ENCODE assay signal across 15 cellular contexts in the genomic region with DNA sequence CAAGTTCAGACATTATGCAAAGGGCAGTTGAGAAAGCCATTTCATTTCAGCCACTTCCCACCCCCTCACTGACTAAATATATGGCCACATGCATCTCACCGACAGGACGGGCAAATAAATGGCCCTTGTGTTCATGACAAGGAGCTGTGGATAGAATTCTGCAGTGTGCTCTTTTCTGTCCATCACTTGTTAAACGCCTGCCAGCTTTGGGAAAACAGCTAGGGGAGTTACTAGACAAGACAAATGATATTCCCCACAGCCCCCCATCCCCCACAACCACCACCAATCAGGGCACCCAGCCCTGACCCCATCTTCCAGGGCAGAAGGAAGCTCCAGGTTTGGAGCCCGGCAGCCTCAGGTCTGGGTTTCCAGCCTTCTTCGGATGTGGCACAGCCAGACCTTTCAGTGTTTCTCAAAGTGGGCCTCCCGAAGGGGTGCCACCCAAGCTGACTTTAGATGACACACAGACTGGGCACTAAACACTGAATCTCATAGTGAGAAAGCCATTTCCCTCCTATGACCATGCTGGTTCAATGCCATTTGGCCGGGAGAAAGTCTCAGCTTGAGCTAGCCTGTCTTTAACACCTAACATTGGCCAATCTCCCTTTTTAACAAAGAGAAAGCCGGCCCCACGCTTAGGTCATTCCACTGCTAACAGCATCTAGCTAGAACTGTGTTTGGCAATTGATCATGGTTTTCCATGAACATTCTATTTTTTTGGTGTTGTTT. TPM values are rescaled to one million over a fixed set of nuclear protein-coding genes. Genes with fewer than 3 reads are reported as not detected.
DNase-seq lines count a peak whose midpoint lies in the region; ATAC-seq, FAIRE-seq and TF ChIP-seq lines count a peak whose summit lies in the region.
"Had no signal": no experiment of that assay in that cellular context is flagged by ENCODE, and none has a peak within 500 bp of the region (broad histone marks: within the 10 kb centered on the region; RNA-seq: fewer than 3 reads in every experiment).

No MANE protein-coding gene starts in this region.

- 42 to 50% methylated on average over 3 to 8 of the region's 9 CpGs for WGBS in gastroesophageal sphincter (ENCODE audit: low coverage in 1 of 2), 2 donors
- WGBS in neuronal stem cell (ENCODE audit: extremely low coverage in 2 of 2, insufficient read length in 2 of 2, insufficient replicate concordance in 1 of 2), 2 donors = no CpG with 5 or more reads among the region's 9 CpGs

- no peak overlapping the region for H2AK5ac ChIP-seq in neuronal stem cell (ENCODE audit: low read depth, low read length)

- H3K27me3 ChIP-seq in AG04450 (ENCODE audit: control insufficient read depth, insufficient read depth, low read length) (no peaks in the 10 kb centered on the region), gastroesophageal sphincter (peaks cover 24% of the 10 kb centered on the region), neuronal stem cell (ENCODE audit: control insufficient read depth in 3 of 3, insufficient read depth in 3 of 3, low read depth in 1 of 3, low read length in 3 of 3) (peaks cover 0 to 36% (median 0%) of the 10 kb centered on the region in 3 experiments)
- H3K27me3 ChIP-seq: cardiac muscle cell had no signal

- FAIRE-seq in urothelium cell line (lab: Jason Lieb, UNC) = no peak

- peak overlapping the region; percentile 59 for H2AFZ ChIP-seq in neuronal stem cell (ENCODE audit: low read length)

- H3K27ac ChIP-seq in AG04450 (ENCODE audit: low read depth, low read length) (peak overlapping the region; percentile 54), gastroesophageal sphincter (peak overlapping the region in 3 of 4 donors; percentile 32 to 68 (median 63)), neuronal stem cell (replicated peaks; ENCODE audit: low read length) (no peak overlapping the region)
- H3K27ac ChIP-seq: cardiac muscle cell had no signal

- no peak for TF ChIP-seq POLR2A in gastroesophageal sphincter (IDR thresholded peaks at IDR 0.05)

- peak overlapping the region; percentile 30 for H3K18ac ChIP-seq in neuronal stem cell (ENCODE audit: low read length)

- H4K8ac ChIP-seq in neuronal stem cell (ENCODE audit: low read depth, low read length) = no peak overlapping the region

- no peak overlapping the region for H3K23ac ChIP-seq in neuronal stem cell (ENCODE audit: low read depth, low read length, poor library complexity)

- H2BK12ac ChIP-seq in neuronal stem cell (ENCODE audit: low read length) = no peak overlapping the region

- in situ Hi-C loops in SK-MEL-5 (cut with HindIII; ENCODE audit: low pct_unique_long_range_greater_than_20kb, low sequenced_read_pairs) = no loop called here

- H2BK15ac ChIP-seq in neuronal stem cell (ENCODE audit: low read length) = no peak overlapping the region

- CTCF ChIA-PET in AG04450 (lab: Charles Lee) = interaction anchor here (1.3 to 2.2 kb wide), 3 partner anchors 19 to 59 kb away, joined by 4 to 12 read pairs (median 8); no protein-coding TSS in a partner anchor

- POLR2A ChIA-PET in AG04450 (lab: Yijun Ruan, JAX) = interaction anchor here (0.7 to 0.8 kb wide), 2 partner anchors 10 to 277 kb away, joined by 4 to 5 read pairs; no protein-coding TSS in a partner anchor

- TF ChIP-seq EP300 in gastroesophageal sphincter (IDR thresholded peaks at IDR 0.05) = no peak

- DNase-seq in AG04450 (ENCODE audit: low read depth, low spot score) (no peak), SK-MEL-5 (ENCODE audit: low read depth, low spot score) (peak; percentile 62), neuronal stem cell (ENCODE audit: low spot score) (no peak), urothelium cell line (ENCODE audit: low spot score) (no peak)
- no peak for DNase-seq in activated CD4-positive, CD25-positive, alpha-beta regulatory T cell (lab: John Stamatoyannopoulos, UW)
- DNase-seq: activated naive CD4-positive, alpha-beta T cell treated with Interleukin-2 at 50 U/mL for 16 hours; effector memory CD4-positive, alpha-beta T cell; NCI-H2081 treated with DMSO at 0.1 percent for 48 hours; NCI-H82; stimulated activated CD4-positive, alpha-beta T cell treated with anti-CD3 and anti-CD28 coated beads, Interleukin-15, amount 100 ng/mL, for 24 hours; T-helper 17 cell had no signal

- H3K9me3 ChIP-seq in AG04450 (ENCODE audit: control insufficient read depth, insufficient read depth, low read length) = no peaks in the 10 kb centered on the region; the same call in 1 of the 2 replicates
- no peaks in the 10 kb centered on the region for H3K9me3 ChIP-seq in gastroesophageal sphincter
- H3K9me3 ChIP-seq in neuronal stem cell (replicated peaks in 1 of 2; ENCODE audit: control insufficient read depth in 2 of 2, insufficient read depth in 1 of 2, low read depth in 1 of 2, low read length in 2 of 2) = no peaks in the 10 kb centered on the region

- no peak overlapping the region for H3K9ac ChIP-seq in neuronal stem cell (ENCODE audit: low read depth, low read length, poor library complexity)

- ATAC-seq in gastroesophageal sphincter (peak; percentile 68), GM21529 (IDR thresholded peaks at IDR 0.05; ENCODE audit: unreplicated experiment) (no peak), GM21381 (IDR thresholded peaks at IDR 0.05; ENCODE audit: unreplicated experiment) (no peak)
- ATAC-seq: T-helper 17 cell had no signal

- H3K36me3 ChIP-seq in gastroesophageal sphincter = no peaks in the 10 kb centered on the region
- H3K36me3 ChIP-seq in neuronal stem cell (replicated peaks in 1 of 2; ENCODE audit: control insufficient read depth in 2 of 2, insufficient read depth in 2 of 2, low read length in 2 of 2) = no peaks in the 10 kb centered on the region
- H3K36me3 ChIP-seq: cardiac muscle cell had no signal

- H2BK5ac ChIP-seq in neuronal stem cell (ENCODE audit: low read length) = no peak overlapping the region

- no peak overlapping the region for H3K14ac ChIP-seq in neuronal stem cell (ENCODE audit: low read length)

- H3K4me1 ChIP-seq in gastroesophageal sphincter = peaks cover 0 to 32% (median 5%) of the 10 kb centered on the region in 3 donors
- H3K4me1 ChIP-seq in neuronal stem cell (ENCODE audit: control insufficient read depth in 2 of 2, insufficient read depth in 1 of 2, low read depth in 1 of 2, low read length in 2 of 2) = peaks cover 13 to 20% of the 10 kb centered on the region in 2 donors

- H3K4me2 ChIP-seq in neuronal stem cell (ENCODE audit: insufficient read depth, low read length, poor library complexity, severe bottlenecking) = no peak overlapping the region

- TF ChIP-seq CTCF in AG04450 (IDR thresholded peaks at IDR 0.05; ENCODE audit: low read depth, low read length) (no peak), gastroesophageal sphincter (IDR thresholded peaks at IDR 0.05) (no peak)

- H3K79me1 ChIP-seq in neuronal stem cell (ENCODE audit: low read depth, low read length) = no peaks in the 10 kb centered on the region

- H3K4ac ChIP-seq in neuronal stem cell (ENCODE audit: low read length) = no peak overlapping the region

- no peak overlapping the region for H4K91ac ChIP-seq in neuronal stem cell (ENCODE audit: low read depth, low read length, poor library complexity)

- no peak overlapping the region for H3K4me3 ChIP-seq in AG04450 (ENCODE audit: low read depth, low read length)
- H3K4me3 ChIP-seq in gastroesophageal sphincter = no peak overlapping the region
- H3K4me3 ChIP-seq in neuronal stem cell (ENCODE audit: low read length in 2 of 2) = no peak overlapping the region
- H3K4me3 ChIP-seq: cardiac muscle cell had no signal

- H2BK120ac ChIP-seq in neuronal stem cell (ENCODE audit: low read depth, low read length) = no peak overlapping the region

RNA-seq across cellular contexts. Expression of a gene that starts 4.0 kb away (rescaled TPM):
- polyA plus RNA-seq in AG04450 (2011; rRNA removed) = 11.5 and 15.2 TPM in 2 replicates
- polyA minus RNA-seq in AG04450 (2011; rRNA and poly(A)+ RNA removed) = 10.5 and 15.1 TPM in 2 replicates
- total RNA-seq in SK-MEL-5 (2014; rRNA removed; shearing (Covaris generic)) = not detected in 2 replicates
- not detected in 2 replicates for polyA plus RNA-seq in SK-MEL-5 (2015; cell fraction: cytosol; rRNA removed)
- not detected in 2 replicates for polyA plus RNA-seq in SK-MEL-5 (2015; cell fraction: nucleus; rRNA removed)
- 10 to 100 TPM in 2 of 4 donors, 1 to 10 TPM in 2; 8.2 to 24.1 (median 12.9) TPM for total RNA-seq in gastroesophageal sphincter
- polyA plus RNA-seq in neuronal stem cell (2013, experiment 1 of 2) = 2.5 TPM
- 2.3 TPM for polyA plus RNA-seq in neuronal stem cell (2013, experiment 2 of 2)

RNA-seq across cellular contexts. Expression of a gene that starts 36.1 kb away (rescaled TPM):
- polyA plus RNA-seq in AG04450 (2011; rRNA removed) = 0.61 and 0.71 TPM in 2 replicates
- 1.7 TPM in 2 replicates for polyA minus RNA-seq in AG04450 (2011; rRNA and poly(A)+ RNA removed)
- total RNA-seq in SK-MEL-5 (2014; rRNA removed; shearing (Covaris generic)) = 4.8 and 5.9 TPM in 2 replicates
- polyA plus RNA-seq in SK-MEL-5 (2015; cell fraction: cytosol; rRNA removed) = 1.6 and 1.9 TPM in 2 replicates
- polyA plus RNA-seq in SK-MEL-5 (2015; cell fraction: nucleus; rRNA removed) = 2.3 and 2.6 TPM in 2 replicates
- total RNA-seq in gastroesophageal sphincter = 1 to 10 TPM; 2.4 to 3.8 (median 2.8) TPM
- 9.2 TPM for polyA plus RNA-seq in neuronal stem cell (2013, experiment 1 of 2)
- polyA plus RNA-seq in neuronal stem cell (2013, experiment 2 of 2) = 10.3 TPM
